Comparison of ENCODE assay signal across 1 cellular context in the genomic region with DNA sequence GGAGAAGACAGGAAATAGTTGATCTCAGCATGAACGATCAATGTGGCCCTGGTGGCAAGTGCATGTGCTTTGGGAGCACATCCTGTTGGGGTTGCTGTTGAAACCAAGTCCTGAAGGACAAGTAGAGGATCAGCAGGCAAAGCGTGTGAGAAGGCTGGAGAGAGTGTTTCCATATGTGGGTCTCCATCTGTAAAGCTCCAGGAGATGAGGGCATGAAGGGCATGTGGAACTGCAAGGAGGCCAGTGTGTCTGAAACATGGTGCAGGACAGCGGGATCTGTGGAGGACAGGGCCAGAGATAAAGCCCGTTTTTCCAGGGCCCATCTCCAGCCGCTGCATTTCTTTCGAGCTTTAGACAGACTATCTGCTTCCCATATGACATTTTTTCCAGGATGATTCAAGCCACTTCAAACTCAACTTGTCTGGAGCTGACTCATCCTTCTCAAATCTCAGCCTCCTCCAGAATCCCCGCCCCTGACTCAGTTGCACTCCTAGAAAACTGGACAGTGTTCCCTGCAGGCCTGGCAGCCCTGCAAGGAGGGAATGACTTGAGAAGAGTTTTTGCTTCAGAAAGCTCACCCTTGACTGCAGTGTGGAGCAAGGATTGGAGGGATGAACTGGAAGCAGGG.
TF ChIP-seq lines count a peak whose summit lies in the region.

No MANE protein-coding gene starts in this region.

TF ChIP-seq in WTC11, 78 proteins besides CTCF, POLR2A, EP300 and RAD21 (continued from another document):
- TF ChIP-seq IRF1 (CRISPR knock-in tag; IDR thresholded peaks at IDR 0.05) (no peak), MLX (CRISPR knock-in tag; IDR thresholded peaks at IDR 0.05) (no peak), PRRX2 (CRISPR knock-in tag; IDR thresholded peaks at IDR 0.05) (no peak), ZNF396 (CRISPR knock-in tag; IDR thresholded peaks at IDR 0.05; ENCODE audit: borderline replicate concordance) (no peak), ZNF263 (CRISPR knock-in tag; IDR thresholded peaks at IDR 0.05; ENCODE audit: low read depth) (no peak), ARID4B (CRISPR knock-in tag; IDR thresholded peaks at IDR 0.05; ENCODE audit: borderline replicate concordance) (no peak)
- TF ChIP-seq, protein P1, sequence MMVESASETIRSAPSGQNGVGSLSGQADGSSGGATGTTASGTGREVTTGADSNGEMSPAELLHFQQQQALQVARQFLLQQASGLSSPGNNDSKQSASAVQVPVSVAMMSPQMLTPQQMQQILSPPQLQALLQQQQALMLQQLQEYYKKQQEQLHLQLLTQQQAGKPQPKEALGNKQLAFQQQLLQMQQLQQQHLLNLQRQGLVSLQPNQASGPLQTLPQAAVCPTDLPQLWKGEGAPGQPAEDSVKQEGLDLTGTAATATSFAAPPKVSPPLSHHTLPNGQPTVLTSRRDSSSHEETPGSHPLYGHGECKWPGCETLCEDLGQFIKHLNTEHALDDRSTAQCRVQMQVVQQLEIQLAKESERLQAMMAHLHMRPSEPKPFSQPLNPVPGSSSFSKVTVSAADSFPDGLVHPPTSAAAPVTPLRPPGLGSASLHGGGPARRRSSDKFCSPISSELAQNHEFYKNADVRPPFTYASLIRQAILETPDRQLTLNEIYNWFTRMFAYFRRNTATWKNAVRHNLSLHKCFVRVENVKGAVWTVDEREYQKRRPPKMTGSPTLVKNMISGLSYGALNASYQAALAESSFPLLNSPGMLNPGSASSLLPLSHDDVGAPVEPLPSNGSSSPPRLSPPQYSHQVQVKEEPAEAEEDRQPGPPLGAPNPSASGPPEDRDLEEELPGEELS (CRISPR knock-in tag; IDR thresholded peaks at IDR 0.05), result no peak
